15 cellular contexts compared by ENCODE assay signal in genomic region chr1:28126212-28126611, GRCh38. TPM values are rescaled to one million over a fixed set of nuclear protein-coding genes. Genes with fewer than 3 reads are reported as not detected.
DNase-seq lines count a peak whose midpoint lies in the region; ATAC-seq and TF ChIP-seq lines count a peak whose summit lies in the region.
"Had no signal": no experiment of that assay in that cellular context is flagged by ENCODE, and none has a peak within 500 bp of the region (broad histone marks: within the 10 kb centered on the region; RNA-seq: fewer than 3 reads in every experiment).

No MANE protein-coding gene starts in this region.

- H3K36me3 ChIP-seq in SU-DHL-6 (ENCODE audit: low read length) (no peaks in the 10 kb centered on the region), right lobe of liver (no peaks in the 10 kb centered on the region)

- H2AFZ ChIP-seq in SU-DHL-6 (ENCODE audit: low read depth, low read length, severe bottlenecking) = peak overlapping the region; percentile 66

- TF ChIP-seq CTCF in CD14-positive monocyte (IDR thresholded peaks at IDR 0.05) (no peak), SU-DHL-6 (IDR thresholded peaks at IDR 0.05; ENCODE audit: insufficient read depth, low read length, poor library complexity, severe bottlenecking) (no peak), right lobe of liver (IDR thresholded peaks at IDR 0.05) (no peak)

- no peaks in the 10 kb centered on the region for H3K27me3 ChIP-seq in SU-DHL-6 (ENCODE audit: low read length)
- H3K27me3 ChIP-seq in right lobe of liver = no peaks in the 10 kb centered on the region

- TF ChIP-seq POLR2A in right lobe of liver (IDR thresholded peaks at IDR 0.05) = no peak

- H3K4me3 ChIP-seq in SU-DHL-6 (ENCODE audit: insufficient read depth, low read length, poor library complexity, severe bottlenecking) (no peak overlapping the region), right lobe of liver (no peak overlapping the region), skin epidermis (peak overlapping the region in 1 of 7 experiments; percentile 1)

- H3K27ac ChIP-seq in SU-DHL-6 (ENCODE audit: low read depth, low read length) (peak overlapping the region; percentile 58; the same call in 1 of the 2 replicates), right lobe of liver (peak overlapping the region in 2 of 3 donors; percentile 1 to 21), skin epidermis (peak overlapping the region in 16 of 21 experiments; percentile 16 to 65 (median 51))

- no peaks in the 10 kb centered on the region for H3K27me3 Mint-ChIP-seq in CD14-positive monocyte (ENCODE audit: low read depth in 3 of 3)

- H3K9me3 Mint-ChIP-seq in CD14-positive monocyte = no peaks in the 10 kb centered on the region
- H3K9me3 Mint-ChIP-seq: CD8-positive, alpha-beta memory T cell had no signal

- H3K4me1 ChIP-seq in right lobe of liver = no peaks in the 10 kb centered on the region

- peak overlapping the region; percentile 62 to 90 for H3K4me3 Mint-ChIP-seq in CD14-positive monocyte

- no peak for DNase-seq in CD14-positive monocyte (ENCODE audit: low spot score)
- no peak for DNase-seq in right lobe of liver
- no peak for DNase-seq in D341Med (ENCODE audit: low spot score)
- DNase-seq in activated gamma-delta T cell treated with Interleukin-2 at 50 U/mL for 16 hours = no peak
- no peak for DNase-seq in DMS 273 (lab: John Stamatoyannopoulos, UW; ENCODE audit: unreplicated experiment)
- DNase-seq: CD8-positive, alpha-beta memory T cell; DMS 273 treated with DMSO at 0.1 percent for 48 hours; GOT3; NCI-H187 treated with DMSO at 0.1 percent for 48 hours; NCI-H2171 treated with DMSO at 0.1 percent for 48 hours; NCI-H510A treated with DMSO at 0.1 percent for 48 hours; SHP77 treated with DMSO at 0.1 percent for 48 hours had no signal

- H3K9ac ChIP-seq in SU-DHL-6 (ENCODE audit: low read length) = no peak overlapping the region

- WGBS in right lobe of liver (ENCODE audit: insufficient coverage, low coverage, low lambda C conversion rate, missing lambda C conversion rate) = 57% methylated on average over 3 of the region's 3 CpGs

- H3K9me3 ChIP-seq in SU-DHL-6 (ENCODE audit: insufficient read depth, low read length) = no peaks in the 10 kb centered on the region
- no peaks in the 10 kb centered on the region for H3K9me3 ChIP-seq in right lobe of liver

- H3K9me2 ChIP-seq in SU-DHL-6 (replicated peaks; ENCODE audit: insufficient read depth, low read length) = no peaks in the 10 kb centered on the region

- H3F3A ChIP-seq in SU-DHL-6 (ENCODE audit: insufficient read depth) = peaks cover 3% of the 10 kb centered on the region; the same call in 1 of the 2 replicates

- intact Hi-C loops in CD14-positive monocyte (cut with micrococcal nuclease) = no loop called here
- intact Hi-C loops in right lobe of liver (cut with DNase I) = no loop called here

- H3K27ac Mint-ChIP-seq in CD14-positive monocyte = peak overlapping the region; percentile 96 to 99 (median 98)
- H3K27ac Mint-ChIP-seq: CD8-positive, alpha-beta memory T cell had no signal

- ATAC-seq in right lobe of liver = no peak
- ATAC-seq in GM18511 (IDR thresholded peaks at IDR 0.05; ENCODE audit: unreplicated experiment) = no peak

- peaks cover 67% of the 10 kb centered on the region for H3K4me1 Mint-ChIP-seq in CD14-positive monocyte
- H3K4me1 Mint-ChIP-seq: CD8-positive, alpha-beta memory T cell had no signal

- no peaks in the 10 kb centered on the region for H3K36me3 Mint-ChIP-seq in CD14-positive monocyte
- H3K36me3 Mint-ChIP-seq: CD8-positive, alpha-beta memory T cell had no signal

- no peaks in the 10 kb centered on the region for H3K79me2 ChIP-seq in SU-DHL-6 (ENCODE audit: insufficient read depth, low read length)

- peak overlapping the region; percentile 40 for H3K4me2 ChIP-seq in SU-DHL-6 (ENCODE audit: low read depth, low read length, poor library complexity, severe bottlenecking)

- no peaks in the 10 kb centered on the region for H4K20me1 ChIP-seq in SU-DHL-6 (ENCODE audit: low read depth, low read length)

RNA-seq across cellular contexts. Expression of gene EYA3, which starts 37.8 kb away (rescaled TPM):
- polyA plus RNA-seq in CD14-positive monocyte = 1 to 10 TPM; 3.3 to 3.7 TPM
- 10 to 100 TPM in 1 of 6 experiments, 1 to 10 TPM in 5; 6.6 to 10.2 (median 7.3) TPM for total RNA-seq in right lobe of liver

RNA-seq across cellular contexts. Expression of gene PTAFR, which starts 50.3 kb away (rescaled TPM):
- 100 to 1,000 TPM; 331 to 347 TPM for polyA plus RNA-seq in CD14-positive monocyte
- total RNA-seq in right lobe of liver = 1 to 10 TPM in 5 of 6 experiments, under 1 TPM in 1; 0.90 to 5.2 (median 1.9) TPM
